Comparison of ENCODE assay signal across 31 cellular contexts in genomic region chr5:167555771-167556170, GRCh38.
DNase-seq lines count a peak whose midpoint lies in the region; ATAC-seq and TF ChIP-seq lines count a peak whose summit lies in the region.
"Had no signal": no experiment of that assay in that cellular context is flagged by ENCODE, and none has a peak within 500 bp of the region (broad histone marks: within the 10 kb centered on the region; RNA-seq: fewer than 3 reads in every experiment).

No MANE protein-coding gene starts in this region.

- H3K9me3 Mint-ChIP-seq in chondrocyte (ENCODE audit: low read depth) (no peaks in the 10 kb centered on the region), nephron progenitor cell (no peaks in the 10 kb centered on the region)
- H3K9me3 Mint-ChIP-seq: activated naive CD4-positive, alpha-beta T cell treated with anti-CD3 and anti-CD28 coated beads for 36 hours; activated T-helper 1 cell treated with anti-CD3 and anti-CD28 coated beads, Interleukin-12 subunit alpha, Interleukin-12 subunit beta, Interleukin-2, Interleukin-4 antibody, amounts not matched to agents 30 ng/mL and 10 ng/mL and 1 ng/mL, durations not matched to agents 14 hours and 24 hours and 36 hours; dendritic cell treated with granulocyte-macrophage colony-stimulating factor and Interleukin-4, amounts not matched to agents 40 ng/mL and 50 ng/mL, for 4 days had no signal

- DNase-seq in right lobe of liver, result no peak
- no peak for DNase-seq in chondrocyte (ENCODE audit: low spot score)
- no peak for DNase-seq in nephron progenitor cell
- DNase-seq in stimulated activated CD4-positive, alpha-beta T cell treated with anti-CD3 and anti-CD28 coated beads, Interleukin-1b, Interleukin-23, amount 100 ng/mL, for 48 hours, result no peak
- DNase-seq in central memory CD4-positive, alpha-beta T cell, result no peak
- DNase-seq: activated CD4-positive, alpha-beta T cell treated with anti-CD3 and anti-CD28 coated beads, Interleukin-2, amount 50 U/mL, for 4 hours; activated CD4-positive, CD25-positive, alpha-beta regulatory T cell; activated CD8-positive, alpha-beta memory T cell treated with anti-CD3 and anti-CD28 coated beads, Interleukin-2, amount 50 U/mL, for 4 hours; activated naive CD4-positive, alpha-beta T cell treated with anti-CD3 and anti-CD28 coated beads for 36 hours; amniotic stem cell; CD4-positive, alpha-beta T cell; GM23248; Karpas-422; lower lobe of right lung; mucosa of descending colon; NCI-H1694; NCI-H510A treated with DMSO at 0.1 percent for 48 hours; PC-3; posterior cingulate gyrus; SHP77; stimulated activated naive CD4-positive, alpha-beta T cell; T1000 had no signal

- H3K4me3 ChIP-seq in liver (ENCODE audit: low read depth in 1 of 3, low read length in 3 of 3) (no peak overlapping the region), right lobe of liver (no peak overlapping the region), gastroesophageal sphincter (no peak overlapping the region)
- H3K4me3 ChIP-seq: GM23248, lower lobe of right lung, mucosa of descending colon, suprapubic skin had no signal

- no peaks in the 10 kb centered on the region for H3K27me3 ChIP-seq in liver (ENCODE audit: control insufficient read depth in 4 of 4, insufficient read depth in 4 of 4, low read length in 3 of 4)
- H3K27me3 ChIP-seq in right lobe of liver, result no peaks in the 10 kb centered on the region
- no peaks in the 10 kb centered on the region for H3K27me3 ChIP-seq in gastroesophageal sphincter
- H3K27me3 ChIP-seq: suprapubic skin had no signal

- no peak overlapping the region for H3K4me3 Mint-ChIP-seq in chondrocyte (ENCODE audit: unreplicated experiment)
- H3K4me3 Mint-ChIP-seq in nephron progenitor cell, result no peak overlapping the region
- H3K4me3 Mint-ChIP-seq: activated naive CD4-positive, alpha-beta T cell treated with anti-CD3 and anti-CD28 coated beads for 36 hours; activated T-helper 1 cell treated with anti-CD3 and anti-CD28 coated beads, Interleukin-12 subunit alpha, Interleukin-12 subunit beta, Interleukin-2, Interleukin-4 antibody, amounts not matched to agents 30 ng/mL and 10 ng/mL and 1 ng/mL, durations not matched to agents 14 hours and 24 hours and 36 hours; CD4-positive, alpha-beta T cell; dendritic cell treated with granulocyte-macrophage colony-stimulating factor and Interleukin-4, amounts not matched to agents 40 ng/mL and 50 ng/mL, for 4 days; natural killer cell treated with Interleukin-12 subunit alpha and Interleukin-12 subunit beta and Interleukin-15 and Interleukin-18, amount 100 ng/mL, for 72 hours had no signal

- H3K4me1 Mint-ChIP-seq in chondrocyte (ENCODE audit: low read depth), result no peaks in the 10 kb centered on the region
- peaks cover 9% of the 10 kb centered on the region for H3K4me1 Mint-ChIP-seq in nephron progenitor cell

- ATAC-seq in right lobe of liver (no peak), gastroesophageal sphincter (no peak), GM18519 (IDR thresholded peaks at IDR 0.05; ENCODE audit: low FRiP score, unreplicated experiment) (no peak)
- ATAC-seq: lower lobe of right lung; mucosa of descending colon; natural killer cell treated with Interleukin-12 subunit alpha and Interleukin-12 subunit beta and Interleukin-15 and Interleukin-18, amount 100 ng/mL, for 72 hours; PC-3; sciatic nerve had no signal

- TF ChIP-seq RAD21 in liver (IDR thresholded peaks at IDR 0.05), result peak; percentile 53 to 55

- TF ChIP-seq CTCF in liver (IDR thresholded peaks at IDR 0.05; ENCODE audit: low read depth, low read length, missing input control), result peak; percentile 5
- no peak for TF ChIP-seq CTCF in right lobe of liver (IDR thresholded peaks at IDR 0.05)
- TF ChIP-seq CTCF in chondrocyte (IDR thresholded peaks at IDR 0.05), result peak; percentile 34
- TF ChIP-seq CTCF in nephron progenitor cell (IDR thresholded peaks at IDR 0.05), result no peak
- no peak for TF ChIP-seq CTCF in gastroesophageal sphincter (IDR thresholded peaks at IDR 0.05)

- TF ChIP-seq POLR2A in right lobe of liver (IDR thresholded peaks at IDR 0.05) (no peak), gastroesophageal sphincter (IDR thresholded peaks at IDR 0.05) (no peak)

- 71% methylated on average over 7 of the region's 7 CpGs for WGBS in liver
- 60% methylated on average over 7 of the region's 7 CpGs for WGBS in right lobe of liver (ENCODE audit: insufficient coverage, low coverage, low lambda C conversion rate, missing lambda C conversion rate)
- 32 to 68% methylated on average over 3 to 7 of the region's 7 CpGs for WGBS in gastroesophageal sphincter (ENCODE audit: low coverage in 1 of 2), 2 donors

- no peak for TF ChIP-seq EP300 in gastroesophageal sphincter (IDR thresholded peaks at IDR 0.05)

- H3K27ac ChIP-seq in liver (ENCODE audit: low read depth in 1 of 2, low read length in 2 of 2) (no peak overlapping the region), right lobe of liver (no peak overlapping the region), gastroesophageal sphincter (no peak overlapping the region)
- H3K27ac ChIP-seq: 22Rv1, GM23248, lower lobe of right lung, suprapubic skin had no signal

- no peak overlapping the region for H3K9ac ChIP-seq in liver (ENCODE audit: low read depth in 1 of 2, low read length in 2 of 2)
- H3K9ac ChIP-seq: GM23248 had no signal

- H3K4me1 ChIP-seq in liver (ENCODE audit: control insufficient read depth in 4 of 4, insufficient read depth in 4 of 4, low read length in 3 of 4), result no peaks in the 10 kb centered on the region
- no peaks in the 10 kb centered on the region for H3K4me1 ChIP-seq in right lobe of liver
- H3K4me1 ChIP-seq in gastroesophageal sphincter, result no peaks in the 10 kb centered on the region
- H3K4me1 ChIP-seq: lower lobe of right lung, suprapubic skin had no signal

- H3K27me3 Mint-ChIP-seq in chondrocyte (ENCODE audit: low read depth) (peaks cover 42% of the 10 kb centered on the region), nephron progenitor cell (ENCODE audit: low read depth, poor library complexity) (no peaks in the 10 kb centered on the region)
- H3K27me3 Mint-ChIP-seq: CD4-positive, alpha-beta T cell; dendritic cell treated with granulocyte-macrophage colony-stimulating factor and Interleukin-4, amounts not matched to agents 40 ng/mL and 50 ng/mL, for 4 days; natural killer cell treated with Interleukin-12 subunit alpha and Interleukin-12 subunit beta and Interleukin-15 and Interleukin-18, amount 100 ng/mL, for 72 hours had no signal

- H3K36me3 Mint-ChIP-seq in chondrocyte (ENCODE audit: low read depth) (no peaks in the 10 kb centered on the region), nephron progenitor cell (ENCODE audit: low read depth) (no peaks in the 10 kb centered on the region)
- H3K36me3 Mint-ChIP-seq: natural killer cell treated with Interleukin-12 subunit alpha and Interleukin-12 subunit beta and Interleukin-15 and Interleukin-18, amount 100 ng/mL, for 72 hours had no signal

- H3K36me3 ChIP-seq in liver (ENCODE audit: control insufficient read depth in 4 of 4, insufficient read depth in 3 of 4, low read depth in 1 of 4, low read length in 3 of 4) (no peaks in the 10 kb centered on the region), right lobe of liver (no peaks in the 10 kb centered on the region), gastroesophageal sphincter (no peaks in the 10 kb centered on the region)
- H3K36me3 ChIP-seq: lower lobe of right lung, suprapubic skin had no signal

- no peak overlapping the region for H3K27ac Mint-ChIP-seq in chondrocyte (ENCODE audit: unreplicated experiment)
- peak overlapping the region; percentile 61 for H3K27ac Mint-ChIP-seq in nephron progenitor cell
- H3K27ac Mint-ChIP-seq: activated naive CD4-positive, alpha-beta T cell treated with anti-CD3 and anti-CD28 coated beads for 36 hours; activated T-helper 1 cell treated with anti-CD3 and anti-CD28 coated beads, Interleukin-12 subunit alpha, Interleukin-12 subunit beta, Interleukin-2, Interleukin-4 antibody, amounts not matched to agents 30 ng/mL and 10 ng/mL and 1 ng/mL, durations not matched to agents 14 hours and 24 hours and 36 hours; CD4-positive, alpha-beta T cell; dendritic cell treated with granulocyte-macrophage colony-stimulating factor and Interleukin-4, amounts not matched to agents 40 ng/mL and 50 ng/mL, for 4 days; natural killer cell treated with Interleukin-12 subunit alpha and Interleukin-12 subunit beta and Interleukin-15 and Interleukin-18, amount 100 ng/mL, for 72 hours had no signal

- H3K9me3 ChIP-seq in liver (ENCODE audit: control insufficient read depth in 4 of 4, low read length in 3 of 4) (no peaks in the 10 kb centered on the region), right lobe of liver (no peaks in the 10 kb centered on the region), gastroesophageal sphincter (no peaks in the 10 kb centered on the region)
- H3K9me3 ChIP-seq: lower lobe of right lung, mucosa of descending colon, suprapubic skin had no signal

- intact Hi-C loops in right lobe of liver (cut with DNase I), result no loop called here

TF ChIP-seq in liver, 16 proteins besides CTCF, POLR2A, EP300 and RAD21:
- TF ChIP-seq YY1 (IDR thresholded peaks at IDR 0.05) (no peak), SP1 (IDR thresholded peaks at IDR 0.05) (no peak), TAF1 (conservative IDR thresholded peaks at IDR 0.05) (no peak), ATF3 (IDR thresholded peaks at IDR 0.05) (no peak), RXRA (IDR thresholded peaks at IDR 0.05) (no peak)

Comparison
In these comparisons a context has a peak if more than half of its experiments do, and no peak if none do; other contexts are left out.
1. CTCF ChIP-seq: peak in liver (single experiment) and chondrocyte (single experiment); none in right lobe of liver (0 of 4), nephron progenitor cell (single experiment) and gastroesophageal sphincter (0 of 4).